In the genomic region with DNA sequence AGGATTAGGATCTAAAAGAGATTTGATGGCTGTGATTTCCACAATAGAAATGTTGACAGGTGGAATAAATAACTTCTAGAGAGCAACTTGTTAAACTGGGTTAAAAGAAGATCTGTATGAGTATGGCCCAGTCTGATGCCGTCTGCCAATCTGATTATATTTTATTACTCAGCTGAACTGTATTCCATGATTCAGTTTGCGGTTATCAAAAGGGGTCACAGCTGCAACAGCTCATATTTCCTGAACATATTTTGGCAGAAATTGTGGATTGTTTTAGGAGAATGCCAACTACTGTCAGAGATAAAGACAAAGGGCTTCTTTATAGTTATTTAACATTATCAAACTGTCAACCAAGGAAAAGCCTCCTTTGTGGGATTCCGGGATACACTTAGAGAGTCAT, we compare ENCODE assay signal across 22 cellular contexts.
A peak's percentile ranks its signal among the peaks of the same experiment; 100 is the strongest.
DNase-seq lines count a peak whose midpoint lies in the region; ATAC-seq, FAIRE-seq and TF ChIP-seq lines count a peak whose summit lies in the region.
"Had no signal": no experiment of that assay in that cellular context is flagged by ENCODE, and none has a peak within 500 bp of the region (broad histone marks: within the 10 kb centered on the region; RNA-seq: fewer than 3 reads in every experiment).

No MANE protein-coding gene starts in this region.

- no peaks in the 10 kb centered on the region for H3K27me3 ChIP-seq in SJCRH30
- H3K27me3 ChIP-seq in skeletal muscle satellite cell (ENCODE audit: control insufficient read depth, insufficient read depth, low read length): no peaks in the 10 kb centered on the region
- H3K27me3 ChIP-seq in pancreas: no peaks in the 10 kb centered on the region
- H3K27me3 ChIP-seq: BLaER1 had no signal

- H3K4me2 ChIP-seq in skeletal muscle satellite cell (ENCODE audit: low read length): peak overlapping the region; percentile 14
- H3K4me2 ChIP-seq: BLaER1 had no signal

- H3K36me3 ChIP-seq in SJCRH30: no peaks in the 10 kb centered on the region
- no peaks in the 10 kb centered on the region for H3K36me3 ChIP-seq in skeletal muscle satellite cell (ENCODE audit: insufficient read depth, low read length)
- no peaks in the 10 kb centered on the region for H3K36me3 ChIP-seq in pancreas
- H3K36me3 ChIP-seq: BLaER1, HAP-1 had no signal

- no peak for ATAC-seq in pancreas
- ATAC-seq: CD8-positive, alpha-beta T cell; Panc1 had no signal

- H3K4me1 ChIP-seq in SJCRH30: peaks cover 6% of the 10 kb centered on the region
- peaks cover 3% of the 10 kb centered on the region for H3K4me1 ChIP-seq in skeletal muscle satellite cell (ENCODE audit: control insufficient read depth, insufficient read depth, low read length)
- no peaks in the 10 kb centered on the region for H3K4me1 ChIP-seq in pancreas
- H3K4me1 ChIP-seq: BLaER1, HAP-1 had no signal

- 69 to 74% methylated on average over 3 of the region's 3 CpGs for WGBS in pancreas, 2 donors

- H3K27ac ChIP-seq in SJCRH30 (no peak overlapping the region), pancreas (no peak overlapping the region)
- H3K27ac ChIP-seq: BLaER1 had no signal

- H3K9me3 ChIP-seq in SJCRH30 (replicated peaks) (no peaks in the 10 kb centered on the region), skeletal muscle satellite cell (replicated peaks; ENCODE audit: low read length) (no peaks in the 10 kb centered on the region), pancreas (no peaks in the 10 kb centered on the region)
- H3K9me3 ChIP-seq: BLaER1, HAP-1 had no signal

- FAIRE-seq in pancreas (lab: Jason Lieb, UNC): no peak
- FAIRE-seq: D721Med, G401.6, HTR-8/SVneo had no signal

- TF ChIP-seq CTCF in fibroblast of mammary gland (conservative IDR thresholded peaks at IDR 0.05; ENCODE audit: control insufficient read depth, insufficient read depth, low read depth, low read length) (no peak), pancreas (IDR thresholded peaks at IDR 0.05) (no peak)

- H3K4me3 ChIP-seq in SJCRH30 (no peak overlapping the region), fibroblast of mammary gland (ENCODE audit: control insufficient read depth, low read depth, low read length) (no peak overlapping the region), skeletal muscle satellite cell (ENCODE audit: low read length) (no peak overlapping the region), pancreas (no peak overlapping the region)
- H3K4me3 ChIP-seq: BLaER1, HAP-1 had no signal

- H3K9ac ChIP-seq in skeletal muscle satellite cell (ENCODE audit: low read depth, low read length): no peak overlapping the region
- H3K9ac ChIP-seq: BLaER1 had no signal

- peak; percentile 29 for DNase-seq in M059J (ENCODE audit: low read depth)
- peak; percentile 2 to 41 for DNase-seq in SJCRH30
- peak; percentile 0 for DNase-seq in fibroblast of mammary gland (ENCODE audit: low read depth)
- no peak for DNase-seq in iPS-NIHi11 (ENCODE audit: low spot score)
- no peak for DNase-seq in NCI-H1105 treated with DMSO at 0.1 percent for 48 hours (lab: John Stamatoyannopoulos, UW)
- no peak for DNase-seq in stimulated activated CD8-positive, alpha-beta memory T cell treated with anti-CD3 and anti-CD28 coated beads, Interleukin-4, amount 100 ng/mL, for 48 hours
- DNase-seq in pancreas: no peak
- DNase-seq: CD8-positive, alpha-beta T cell; DMS79; Kasumi-1; NCI-H1436 treated with DMSO at 0.1 percent for 48 hours; NCI-H2029 treated with DMSO at 0.1 percent for 48 hours; NCI-H524; SHP77 treated with DMSO at 0.1 percent for 48 hours; SW 1271 had no signal

- intact Hi-C loops in pancreas (cut with DNase I): no loop called here

Comparison
In these comparisons a context has a peak if more than half of its experiments do, and no peak if none do; other contexts are left out.
1. DNase-seq: peak in M059J (single experiment), SJCRH30 (2 of 2) and fibroblast of mammary gland (single experiment); none in iPS-NIHi11 (single experiment), NCI-H1105 treated with DMSO at 0.1 percent for 48 hours (single experiment), stimulated activated CD8-positive, alpha-beta memory T cell treated with anti-CD3 and anti-CD28 coated beads, Interleukin-4, amount 100 ng/mL, for 48 hours (single experiment) and pancreas (0 of 6).